Comparison of ENCODE assay signal across 1 cellular context in the genomic region with DNA sequence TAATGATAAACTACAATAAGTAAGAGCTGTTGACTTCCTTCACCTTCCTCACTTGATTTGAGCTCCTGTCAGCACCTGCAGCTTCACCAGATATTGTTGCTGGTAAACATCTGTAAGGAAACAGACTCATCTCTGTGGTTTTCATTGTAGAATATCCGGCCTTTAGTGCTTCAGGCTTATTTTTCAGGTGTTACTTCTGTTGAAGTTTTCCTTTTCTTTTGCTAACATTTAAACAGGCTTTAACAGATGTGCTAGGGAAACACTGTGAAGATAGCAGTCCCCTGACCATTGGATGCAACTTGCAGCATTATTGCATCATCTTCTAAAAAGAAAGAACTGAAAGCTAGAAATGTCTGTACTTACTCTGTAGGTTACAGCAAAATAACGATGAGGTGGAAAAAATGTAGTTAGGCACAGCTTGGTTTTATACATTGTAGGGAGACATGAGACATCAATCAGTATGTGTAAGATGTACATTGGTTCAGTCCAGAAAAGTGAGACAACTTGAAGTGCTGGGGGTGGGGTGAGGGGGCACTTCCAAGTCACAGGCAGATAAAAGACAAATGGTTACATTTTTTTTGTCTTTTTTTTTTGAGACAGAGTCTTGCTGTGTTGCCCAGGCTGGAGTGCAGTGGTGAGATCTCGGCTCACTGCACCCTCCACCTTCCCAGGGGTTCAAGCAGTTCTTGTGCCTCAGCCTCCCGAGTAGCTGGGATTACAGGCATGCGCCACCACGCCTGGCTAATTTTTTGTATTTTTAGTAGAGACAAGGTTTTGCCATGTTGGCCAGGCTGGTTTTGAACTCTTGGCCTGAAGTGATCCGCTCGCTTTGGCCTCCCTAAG.
A peak's percentile ranks its signal among the peaks of the same experiment; 100 is the strongest.
TF ChIP-seq lines count a peak whose summit lies in the region.

No MANE protein-coding gene starts in this region.

TF ChIP-seq in HEK293, 187 proteins besides CTCF, POLR2A, EP300 and RAD21 (continued from another document and continues in another):
- TF ChIP-seq, protein P1, sequence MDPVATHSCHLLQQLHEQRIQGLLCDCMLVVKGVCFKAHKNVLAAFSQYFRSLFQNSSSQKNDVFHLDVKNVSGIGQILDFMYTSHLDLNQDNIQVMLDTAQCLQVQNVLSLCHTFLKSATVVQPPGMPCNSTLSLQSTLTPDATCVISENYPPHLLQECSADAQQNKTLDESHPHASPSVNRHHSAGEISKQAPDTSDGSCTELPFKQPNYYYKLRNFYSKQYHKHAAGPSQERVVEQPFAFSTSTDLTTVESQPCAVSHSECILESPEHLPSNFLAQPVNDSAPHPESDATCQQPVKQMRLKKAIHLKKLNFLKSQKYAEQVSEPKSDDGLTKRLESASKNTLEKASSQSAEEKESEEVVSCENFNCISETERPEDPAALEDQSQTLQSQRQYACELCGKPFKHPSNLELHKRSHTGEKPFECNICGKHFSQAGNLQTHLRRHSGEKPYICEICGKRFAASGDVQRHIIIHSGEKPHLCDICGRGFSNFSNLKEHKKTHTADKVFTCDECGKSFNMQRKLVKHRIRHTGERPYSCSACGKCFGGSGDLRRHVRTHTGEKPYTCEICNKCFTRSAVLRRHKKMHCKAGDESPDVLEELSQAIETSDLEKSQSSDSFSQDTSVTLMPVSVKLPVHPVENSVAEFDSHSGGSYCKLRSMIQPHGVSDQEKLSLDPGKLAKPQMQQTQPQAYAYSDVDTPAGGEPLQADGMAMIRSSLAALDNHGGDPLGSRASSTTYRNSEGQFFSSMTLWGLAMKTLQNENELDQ (tag by site-specific recombination; IDR thresholded peaks at IDR 0.05; ENCODE audit: low read depth) = no peak
- TF ChIP-seq, protein P2, sequence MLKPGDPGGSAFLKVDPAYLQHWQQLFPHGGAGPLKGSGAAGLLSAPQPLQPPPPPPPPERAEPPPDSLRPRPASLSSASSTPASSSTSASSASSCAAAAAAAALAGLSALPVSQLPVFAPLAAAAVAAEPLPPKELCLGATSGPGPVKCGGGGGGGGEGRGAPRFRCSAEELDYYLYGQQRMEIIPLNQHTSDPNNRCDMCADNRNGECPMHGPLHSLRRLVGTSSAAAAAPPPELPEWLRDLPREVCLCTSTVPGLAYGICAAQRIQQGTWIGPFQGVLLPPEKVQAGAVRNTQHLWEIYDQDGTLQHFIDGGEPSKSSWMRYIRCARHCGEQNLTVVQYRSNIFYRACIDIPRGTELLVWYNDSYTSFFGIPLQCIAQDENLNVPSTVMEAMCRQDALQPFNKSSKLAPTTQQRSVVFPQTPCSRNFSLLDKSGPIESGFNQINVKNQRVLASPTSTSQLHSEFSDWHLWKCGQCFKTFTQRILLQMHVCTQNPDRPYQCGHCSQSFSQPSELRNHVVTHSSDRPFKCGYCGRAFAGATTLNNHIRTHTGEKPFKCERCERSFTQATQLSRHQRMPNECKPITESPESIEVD (tag by site-specific recombination; IDR thresholded peaks at IDR 0.05) = peak; percentile 32
- TF ChIP-seq ZSCAN30 (tag by site-specific recombination; IDR thresholded peaks at IDR 0.05) = peak; percentile 54; the same call in 1 of the 2 replicates
- TF ChIP-seq ZNF324 (tag by site-specific recombination; IDR thresholded peaks at IDR 0.05) = peak; percentile 42; the same call in 1 of the 2 replicates
- TF ChIP-seq ZNF837 (tag by site-specific recombination; IDR thresholded peaks at IDR 0.05) = no peak
- no peak for TF ChIP-seq ZNF785 (tag by site-specific recombination; IDR thresholded peaks at IDR 0.05)
- TF ChIP-seq HOXA7 (CRISPR knock-in tag; IDR thresholded peaks at IDR 0.05; ENCODE audit: borderline replicate concordance) = no peak
- no peak for TF ChIP-seq ZNF132 (tag by site-specific recombination; IDR thresholded peaks at IDR 0.05; ENCODE audit: borderline replicate concordance)
- TF ChIP-seq ZEB2 (tag by site-specific recombination; IDR thresholded peaks at IDR 0.05) = no peak
- TF ChIP-seq, protein P3, sequence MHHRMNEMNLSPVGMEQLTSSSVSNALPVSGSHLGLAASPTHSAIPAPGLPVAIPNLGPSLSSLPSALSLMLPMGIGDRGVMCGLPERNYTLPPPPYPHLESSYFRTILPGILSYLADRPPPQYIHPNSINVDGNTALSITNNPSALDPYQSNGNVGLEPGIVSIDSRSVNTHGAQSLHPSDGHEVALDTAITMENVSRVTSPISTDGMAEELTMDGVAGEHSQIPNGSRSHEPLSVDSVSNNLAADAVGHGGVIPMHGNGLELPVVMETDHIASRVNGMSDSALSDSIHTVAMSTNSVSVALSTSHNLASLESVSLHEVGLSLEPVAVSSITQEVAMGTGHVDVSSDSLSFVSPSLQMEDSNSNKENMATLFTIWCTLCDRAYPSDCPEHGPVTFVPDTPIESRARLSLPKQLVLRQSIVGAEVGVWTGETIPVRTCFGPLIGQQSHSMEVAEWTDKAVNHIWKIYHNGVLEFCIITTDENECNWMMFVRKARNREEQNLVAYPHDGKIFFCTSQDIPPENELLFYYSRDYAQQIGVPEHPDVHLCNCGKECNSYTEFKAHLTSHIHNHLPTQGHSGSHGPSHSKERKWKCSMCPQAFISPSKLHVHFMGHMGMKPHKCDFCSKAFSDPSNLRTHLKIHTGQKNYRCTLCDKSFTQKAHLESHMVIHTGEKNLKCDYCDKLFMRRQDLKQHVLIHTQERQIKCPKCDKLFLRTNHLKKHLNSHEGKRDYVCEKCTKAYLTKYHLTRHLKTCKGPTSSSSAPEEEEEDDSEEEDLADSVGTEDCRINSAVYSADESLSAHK (tag by site-specific recombination; IDR thresholded peaks at IDR 0.05) = no peak
- TF ChIP-seq ZNF423 (tag by site-specific recombination; IDR thresholded peaks at IDR 0.05) = no peak
- TF ChIP-seq, protein P4, sequence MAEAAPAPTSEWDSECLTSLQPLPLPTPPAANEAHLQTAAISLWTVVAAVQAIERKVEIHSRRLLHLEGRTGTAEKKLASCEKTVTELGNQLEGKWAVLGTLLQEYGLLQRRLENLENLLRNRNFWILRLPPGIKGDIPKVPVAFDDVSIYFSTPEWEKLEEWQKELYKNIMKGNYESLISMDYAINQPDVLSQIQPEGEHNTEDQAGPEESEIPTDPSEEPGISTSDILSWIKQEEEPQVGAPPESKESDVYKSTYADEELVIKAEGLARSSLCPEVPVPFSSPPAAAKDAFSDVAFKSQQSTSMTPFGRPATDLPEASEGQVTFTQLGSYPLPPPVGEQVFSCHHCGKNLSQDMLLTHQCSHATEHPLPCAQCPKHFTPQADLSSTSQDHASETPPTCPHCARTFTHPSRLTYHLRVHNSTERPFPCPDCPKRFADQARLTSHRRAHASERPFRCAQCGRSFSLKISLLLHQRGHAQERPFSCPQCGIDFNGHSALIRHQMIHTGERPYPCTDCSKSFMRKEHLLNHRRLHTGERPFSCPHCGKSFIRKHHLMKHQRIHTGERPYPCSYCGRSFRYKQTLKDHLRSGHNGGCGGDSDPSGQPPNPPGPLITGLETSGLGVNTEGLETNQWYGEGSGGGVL (tag by site-specific recombination; IDR thresholded peaks at IDR 0.05) = 0 out of 2 replicates have a peak, but pooled peaks have one; percentile 25
- TF ChIP-seq ZNF157 (tag by site-specific recombination; IDR thresholded peaks at IDR 0.05) = no peak
- peak; percentile 45; the same call in 1 of the 2 replicates for TF ChIP-seq HOXD13 (CRISPR knock-in tag; IDR thresholded peaks at IDR 0.05; ENCODE audit: borderline replicate concordance)
- 0 out of 2 replicates have a peak, but pooled peaks have one; percentile 23 for TF ChIP-seq ZNF366 (tag by site-specific recombination; conservative IDR thresholded peaks at IDR 0.05)
- no peak for TF ChIP-seq ZNF341 (tag by site-specific recombination; IDR thresholded peaks at IDR 0.05; ENCODE audit: low read depth)
- TF ChIP-seq, protein P5, sequence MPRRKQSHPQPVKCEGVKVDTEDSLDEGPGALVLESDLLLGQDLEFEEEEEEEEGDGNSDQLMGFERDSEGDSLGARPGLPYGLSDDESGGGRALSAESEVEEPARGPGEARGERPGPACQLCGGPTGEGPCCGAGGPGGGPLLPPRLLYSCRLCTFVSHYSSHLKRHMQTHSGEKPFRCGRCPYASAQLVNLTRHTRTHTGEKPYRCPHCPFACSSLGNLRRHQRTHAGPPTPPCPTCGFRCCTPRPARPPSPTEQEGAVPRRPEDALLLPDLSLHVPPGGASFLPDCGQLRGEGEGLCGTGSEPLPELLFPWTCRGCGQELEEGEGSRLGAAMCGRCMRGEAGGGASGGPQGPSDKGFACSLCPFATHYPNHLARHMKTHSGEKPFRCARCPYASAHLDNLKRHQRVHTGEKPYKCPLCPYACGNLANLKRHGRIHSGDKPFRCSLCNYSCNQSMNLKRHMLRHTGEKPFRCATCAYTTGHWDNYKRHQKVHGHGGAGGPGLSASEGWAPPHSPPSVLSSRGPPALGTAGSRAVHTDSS (tag by site-specific recombination; IDR thresholded peaks at IDR 0.05) = peak; percentile 77
- TF ChIP-seq, protein P6, sequence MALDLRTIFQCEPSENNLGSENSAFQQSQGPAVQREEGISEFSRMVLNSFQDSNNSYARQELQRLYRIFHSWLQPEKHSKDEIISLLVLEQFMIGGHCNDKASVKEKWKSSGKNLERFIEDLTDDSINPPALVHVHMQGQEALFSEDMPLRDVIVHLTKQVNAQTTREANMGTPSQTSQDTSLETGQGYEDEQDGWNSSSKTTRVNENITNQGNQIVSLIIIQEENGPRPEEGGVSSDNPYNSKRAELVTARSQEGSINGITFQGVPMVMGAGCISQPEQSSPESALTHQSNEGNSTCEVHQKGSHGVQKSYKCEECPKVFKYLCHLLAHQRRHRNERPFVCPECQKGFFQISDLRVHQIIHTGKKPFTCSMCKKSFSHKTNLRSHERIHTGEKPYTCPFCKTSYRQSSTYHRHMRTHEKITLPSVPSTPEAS (tag by site-specific recombination; IDR thresholded peaks at IDR 0.05) = peak; percentile 4; the same call in 1 of the 2 replicates
- no peak for TF ChIP-seq ZNF354C (tag by site-specific recombination; IDR thresholded peaks at IDR 0.05; ENCODE audit: borderline replicate concordance, low read depth)
- no peak for TF ChIP-seq EGR2 (tag by site-specific recombination; IDR thresholded peaks at IDR 0.05; ENCODE audit: low read depth)
- TF ChIP-seq ZNF558 (tag by site-specific recombination; IDR thresholded peaks at IDR 0.05) = no peak
- no peak for TF ChIP-seq ZNF311 (tag by site-specific recombination; IDR thresholded peaks at IDR 0.05; ENCODE audit: borderline replicate concordance)
- TF ChIP-seq ZNF596 (tag by site-specific recombination; IDR thresholded peaks at IDR 0.05) = no peak
- no peak for TF ChIP-seq ZNF701 (tag by site-specific recombination; IDR thresholded peaks at IDR 0.05)
- peak; percentile 59; the same call in 1 of the 2 replicates for TF ChIP-seq ZNF660 (tag by site-specific recombination; IDR thresholded peaks at IDR 0.05)
- TF ChIP-seq, protein P7, sequence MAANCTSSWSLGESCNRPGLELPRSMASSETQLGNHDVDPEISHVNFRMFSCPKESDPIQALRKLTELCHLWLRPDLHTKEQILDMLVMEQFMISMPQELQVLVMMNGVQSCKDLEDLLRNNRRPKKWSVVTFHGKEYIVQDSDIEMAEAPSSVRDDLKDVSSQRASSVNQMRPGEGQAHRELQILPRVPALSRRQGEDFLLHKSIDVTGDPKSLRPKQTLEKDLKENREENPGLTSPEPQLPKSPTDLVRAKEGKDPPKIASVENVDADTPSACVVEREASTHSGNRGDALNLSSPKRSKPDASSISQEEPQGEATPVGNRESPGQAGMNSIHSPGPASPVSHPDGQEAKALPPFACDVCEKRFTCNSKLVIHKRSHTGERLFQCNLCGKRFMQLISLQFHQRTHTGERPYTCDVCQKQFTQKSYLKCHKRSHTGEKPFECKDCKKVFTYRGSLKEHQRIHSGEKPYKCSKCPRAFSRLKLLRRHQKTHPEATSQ (tag by site-specific recombination; IDR thresholded peaks at IDR 0.05) = no peak
- no peak for TF ChIP-seq WT1 (tag by site-specific recombination; IDR thresholded peaks at IDR 0.05)
- no peak for TF ChIP-seq ZNF112 (tag by site-specific recombination; IDR thresholded peaks at IDR 0.05)
- TF ChIP-seq, protein P8, sequence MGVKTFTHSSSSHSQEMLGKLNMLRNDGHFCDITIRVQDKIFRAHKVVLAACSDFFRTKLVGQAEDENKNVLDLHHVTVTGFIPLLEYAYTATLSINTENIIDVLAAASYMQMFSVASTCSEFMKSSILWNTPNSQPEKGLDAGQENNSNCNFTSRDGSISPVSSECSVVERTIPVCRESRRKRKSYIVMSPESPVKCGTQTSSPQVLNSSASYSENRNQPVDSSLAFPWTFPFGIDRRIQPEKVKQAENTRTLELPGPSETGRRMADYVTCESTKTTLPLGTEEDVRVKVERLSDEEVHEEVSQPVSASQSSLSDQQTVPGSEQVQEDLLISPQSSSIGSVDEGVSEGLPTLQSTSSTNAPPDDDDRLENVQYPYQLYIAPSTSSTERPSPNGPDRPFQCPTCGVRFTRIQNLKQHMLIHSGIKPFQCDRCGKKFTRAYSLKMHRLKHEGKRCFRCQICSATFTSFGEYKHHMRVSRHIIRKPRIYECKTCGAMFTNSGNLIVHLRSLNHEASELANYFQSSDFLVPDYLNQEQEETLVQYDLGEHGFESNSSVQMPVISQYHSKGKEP (tag by site-specific recombination; IDR thresholded peaks at IDR 0.05) = peak; percentile 74
- TF ChIP-seq, protein P9, sequence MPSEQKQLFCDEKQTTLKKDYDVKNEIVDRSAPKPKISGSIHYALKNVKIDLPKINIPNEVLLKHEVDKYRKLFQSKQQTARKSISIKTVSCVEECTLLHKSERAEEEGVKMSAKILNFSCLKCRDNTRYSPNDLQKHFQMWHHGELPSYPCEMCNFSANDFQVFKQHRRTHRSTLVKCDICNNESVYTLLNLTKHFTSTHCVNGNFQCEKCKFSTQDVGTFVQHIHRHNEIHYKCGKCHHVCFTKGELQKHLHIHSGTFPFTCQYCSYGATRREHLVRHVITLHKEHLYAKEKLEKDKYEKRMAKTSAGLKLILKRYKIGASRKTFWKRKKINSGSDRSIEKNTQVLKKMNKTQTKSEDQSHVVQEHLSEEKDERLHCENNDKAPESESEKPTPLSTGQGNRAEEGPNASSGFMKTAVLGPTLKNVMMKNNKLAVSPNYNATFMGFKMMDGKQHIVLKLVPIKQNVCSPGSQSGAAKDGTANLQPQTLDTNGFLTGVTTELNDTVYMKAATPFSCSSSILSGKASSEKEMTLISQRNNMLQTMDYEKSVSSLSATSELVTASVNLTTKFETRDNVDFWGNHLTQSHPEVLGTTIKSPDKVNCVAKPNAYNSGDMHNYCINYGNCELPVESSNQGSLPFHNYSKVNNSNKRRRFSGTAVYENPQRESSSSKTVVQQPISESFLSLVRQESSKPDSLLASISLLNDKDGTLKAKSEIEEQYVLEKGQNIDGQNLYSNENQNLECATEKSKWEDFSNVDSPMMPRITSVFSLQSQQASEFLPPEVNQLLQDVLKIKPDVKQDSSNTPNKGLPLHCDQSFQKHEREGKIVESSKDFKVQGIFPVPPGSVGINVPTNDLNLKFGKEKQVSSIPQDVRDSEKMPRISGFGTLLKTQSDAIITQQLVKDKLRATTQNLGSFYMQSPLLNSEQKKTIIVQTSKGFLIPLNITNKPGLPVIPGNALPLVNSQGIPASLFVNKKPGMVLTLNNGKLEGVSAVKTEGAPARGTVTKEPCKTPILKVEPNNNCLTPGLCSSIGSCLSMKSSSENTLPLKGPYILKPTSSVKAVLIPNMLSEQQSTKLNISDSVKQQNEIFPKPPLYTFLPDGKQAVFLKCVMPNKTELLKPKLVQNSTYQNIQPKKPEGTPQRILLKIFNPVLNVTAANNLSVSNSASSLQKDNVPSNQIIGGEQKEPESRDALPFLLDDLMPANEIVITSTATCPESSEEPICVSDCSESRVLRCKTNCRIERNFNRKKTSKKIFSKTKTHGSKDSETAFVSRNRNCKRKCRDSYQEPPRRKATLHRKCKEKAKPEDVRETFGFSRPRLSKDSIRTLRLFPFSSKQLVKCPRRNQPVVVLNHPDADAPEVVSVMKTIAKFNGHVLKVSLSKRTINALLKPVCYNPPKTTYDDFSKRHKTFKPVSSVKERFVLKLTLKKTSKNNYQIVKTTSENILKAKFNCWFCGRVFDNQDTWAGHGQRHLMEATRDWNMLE (tag by site-specific recombination; conservative IDR thresholded peaks at IDR 0.05; ENCODE audit: low read depth) = peak; percentile 61
- no peak for TF ChIP-seq ZNF658 (tag by site-specific recombination; IDR thresholded peaks at IDR 0.05)
- TF ChIP-seq ZFP41 (tag by site-specific recombination; IDR thresholded peaks at IDR 0.05; ENCODE audit: borderline replicate concordance) = no peak
- TF ChIP-seq ZNF514 (tag by site-specific recombination; IDR thresholded peaks at IDR 0.05) = no peak
